Comparison of ENCODE assay signal across 15 cellular contexts in genomic region chr19:39264306-39265290, GRCh38. TPM values are rescaled to one million over a fixed set of nuclear protein-coding genes. Genes with fewer than 3 reads are reported as not detected.
DNase-seq lines count a peak whose midpoint lies in the region; ATAC-seq, FAIRE-seq and TF ChIP-seq lines count a peak whose summit lies in the region.
"Had no signal": no experiment of that assay in that cellular context is flagged by ENCODE, and none has a peak within 500 bp of the region (broad histone marks: within the 10 kb centered on the region; RNA-seq: fewer than 3 reads in every experiment).

No MANE protein-coding gene starts in this region.

- ATAC-seq in GM21717 (IDR thresholded peaks at IDR 0.05; ENCODE audit: unreplicated experiment) (no peak), GM18511 (IDR thresholded peaks at IDR 0.05; ENCODE audit: unreplicated experiment) (no peak)
- ATAC-seq: gastrocnemius medialis, GM12878 had no signal

- peak overlapping the region; percentile 85 for H4K8ac ChIP-seq in H1 (ENCODE audit: extremely low read depth, insufficient read depth, low read length)

- H2BK120ac ChIP-seq in H1 (replicated peaks; ENCODE audit: low read depth, low read length) = no peak overlapping the region

- no peak for TF ChIP-seq POLR2A in H1 (IDR thresholded peaks at IDR 0.05; ENCODE audit: control extremely low read depth in 1 of 2, low read depth in 2 of 2, low read length in 2 of 2)

- peak overlapping the region; percentile 92; the same call in 1 of the 2 replicates for H2BK12ac ChIP-seq in H1 (ENCODE audit: low read depth, low read length)

- TF ChIP-seq CTCF in H1 (IDR thresholded peaks at IDR 0.05; ENCODE audit: control extremely low read depth in 1 of 3, insufficient read depth in 1 of 3, low read depth in 1 of 3, low read length in 3 of 3) (peak in 1 of 3 experiments; percentile 6; a peak in 1 of 4 replicates), mesothelial cell of epicardium (IDR thresholded peaks at IDR 0.05; ENCODE audit: unreplicated experiment) (no peak)

- H3K9ac ChIP-seq in ES-I3 (ENCODE audit: low read depth, low read length) = peak overlapping the region; percentile 42; the same call in 1 of the 2 replicates
- H3K9ac ChIP-seq in H1 (replicated peaks in 1 of 4; ENCODE audit: extremely low read depth in 1 of 4, low read depth in 3 of 4, low read length in 3 of 4) = no peak overlapping the region

- H3K4me3 ChIP-seq in H1 (ENCODE audit: extremely low read depth in 1 of 4, insufficient read depth in 2 of 4, low read depth in 3 of 4, low read length in 4 of 4) = peak overlapping the region; percentile 5 to 51 (median 14); a peak in 4 of 8 replicates
- H3K4me3 ChIP-seq: coronary artery, gastrocnemius medialis, GM12878 had no signal

- peaks cover 49% of the 10 kb centered on the region for H3K27me3 Mint-ChIP-seq in mesothelial cell of epicardium (ENCODE audit: low read depth)

- no peak overlapping the region for H2BK20ac ChIP-seq in H1 (ENCODE audit: low read length)

- H4K91ac ChIP-seq in H1 (replicated peaks; ENCODE audit: insufficient read length, low read length) = no peak overlapping the region

- H3K23me2 ChIP-seq in H1 (ENCODE audit: low read depth, low read length) = peaks cover 11% of the 10 kb centered on the region; the same call in 1 of the 2 replicates

- peak overlapping the region; percentile 78; the same call in 1 of the 2 replicates for H3K18ac ChIP-seq in H1 (ENCODE audit: extremely low read depth, low read length)

- H3K79me1 ChIP-seq in H1 (ENCODE audit: low read depth, low read length) = no peaks in the 10 kb centered on the region

- H3K36me3 ChIP-seq in ES-I3 (ENCODE audit: insufficient read depth, low read length) (no peaks in the 10 kb centered on the region), H1 (ENCODE audit: control insufficient read depth in 2 of 4, insufficient read depth in 4 of 4, low read length in 3 of 4) (no peaks in the 10 kb centered on the region)
- H3K36me3 ChIP-seq: gastrocnemius medialis had no signal

- peak overlapping the region; percentile 75 to 80 for H3K4me2 ChIP-seq in H1 (ENCODE audit: insufficient read depth in 1 of 2, low read depth in 2 of 2, low read length in 2 of 2)

- H3K9me3 Mint-ChIP-seq in mesothelial cell of epicardium = no peaks in the 10 kb centered on the region
- H3K9me3 Mint-ChIP-seq: stimulated activated naive B cell treated with anti-CD40 and anti-IgM and Interleukin-4, amounts not matched to agents 10 μg/mL and 1 μg/mL and 100 μg/mL, for 72 hours had no signal

- H3K4me1 ChIP-seq in ES-I3 (ENCODE audit: insufficient read depth, low read length) = no peaks in the 10 kb centered on the region; the same call in 1 of the 2 replicates
- H3K4me1 ChIP-seq in H1 (replicated peaks in 1 of 4; ENCODE audit: control insufficient read depth in 3 of 4, insufficient read depth in 4 of 4, low read length in 3 of 4) = peaks cover 0 to 13% (median 7%) of the 10 kb centered on the region in 4 experiments; a peak in 4 of 7 replicates
- H3K4me1 ChIP-seq: gastrocnemius medialis had no signal

- H3K4ac ChIP-seq in H1 (replicated peaks; ENCODE audit: insufficient read length, low read depth, low read length) = peak overlapping the region; percentile 53

- no peak for TF ChIP-seq EP300 in H1 (IDR thresholded peaks at IDR 0.05; ENCODE audit: borderline replicate concordance in 1 of 2, low read depth in 2 of 2, low read length in 2 of 2)

- no peak overlapping the region for H3K14ac ChIP-seq in H1 (ENCODE audit: insufficient read length)

- CTCF ChIA-PET in H1 (lab: Charles Lee; ENCODE audit: partially characterized antibody) = interaction anchor here (1.0 kb wide), 2 partner anchors 32 to 155 kb away, joined by 3 read pairs; no protein-coding TSS in a partner anchor

- no peaks in the 10 kb centered on the region for H3K36me3 Mint-ChIP-seq in mesothelial cell of epicardium
- H3K36me3 Mint-ChIP-seq: stimulated activated naive B cell treated with anti-CD40 and anti-IgM and Interleukin-4, amounts not matched to agents 10 μg/mL and 1 μg/mL and 100 μg/mL, for 72 hours had no signal

- peak; percentile 56 for DNase-seq in 8988T
- peak in 1 of 2 experiments; percentile 77 for DNase-seq in H1 (ENCODE audit: low read depth in 1 of 2, low spot score in 2 of 2)
- DNase-seq in mesothelial cell of epicardium (ENCODE audit: low spot score in 2 of 2, unreplicated experiment in 2 of 2) = peak in 1 of 2 experiments; percentile 24
- DNase-seq in SIG-M5 (lab: John Stamatoyannopoulos, UW) = no peak
- no peak for DNase-seq in NCI-H2029 (lab: John Stamatoyannopoulos, UW)
- DNase-seq: activated effector memory CD4-positive, alpha-beta T cell treated with anti-CD3 and anti-CD28 coated beads, Interleukin-2, amount 50 U/mL, for 16 hours; gastrocnemius medialis; NCI-H2171; stimulated activated naive B cell treated with anti-CD40 and anti-IgM and Interleukin-4, amounts not matched to agents 10 μg/mL and 1 μg/mL and 100 μg/mL, for 72 hours had no signal

- H2AK5ac ChIP-seq in H1 (ENCODE audit: low read depth, low read length) = no peak overlapping the region

- TF ChIP-seq RAD21 in H1 (IDR thresholded peaks at IDR 0.05 in 1 of 2, conservative IDR thresholded peaks at IDR 0.05 in 1 of 2; ENCODE audit: low read depth in 2 of 2, low read length in 2 of 2) = no peak

- peak overlapping the region; percentile 76; the same call in 1 of the 2 replicates for H2AFZ ChIP-seq in H1 (ENCODE audit: low read length)

- peaks cover 0 to 4% of the 10 kb centered on the region in 2 experiments for H4K20me1 ChIP-seq in H1 (replicated peaks in 1 of 2; ENCODE audit: control insufficient read depth in 1 of 2, insufficient read depth in 2 of 2, low read length in 2 of 2)

- no peak overlapping the region for H3K56ac ChIP-seq in H1 (replicated peaks; ENCODE audit: insufficient read length, low read depth, low read length)

- FAIRE-seq in H1 (lab: Jason Lieb, UNC) = no peak
- FAIRE-seq: GM12878 had no signal

- 5% methylated on average over 82 of the region's 102 CpGs; no CpG with 5 or more reads in 1 of the 2 experiments for WGBS in H1 (ENCODE audit: extremely low coverage in 1 of 2, insufficient coverage in 1 of 2, insufficient read length in 1 of 2, insufficient replicate concordance in 2 of 2, low coverage in 1 of 2, low lambda C conversion rate in 2 of 2, missing lambda C conversion rate in 1 of 2), 2 experiments

- H3K9me3 ChIP-seq in ES-I3 (ENCODE audit: control insufficient read depth, insufficient read depth, low read length) (no peaks in the 10 kb centered on the region; the same call in 1 of the 2 replicates), H1 (ENCODE audit: insufficient read depth in 2 of 2, low read depth in 1 of 2, low read length in 1 of 2) (peaks cover 0 to 12% of the 10 kb centered on the region in 2 experiments; a peak in 2 of 4 replicates)
- H3K9me3 ChIP-seq: gastrocnemius medialis had no signal

- no peak overlapping the region for H3K27ac Mint-ChIP-seq in mesothelial cell of epicardium
- H3K27ac Mint-ChIP-seq: stimulated activated naive B cell treated with anti-CD40 and anti-IgM and Interleukin-4, amounts not matched to agents 10 μg/mL and 1 μg/mL and 100 μg/mL, for 72 hours had no signal

- H2BK15ac ChIP-seq in H1 (ENCODE audit: low read length) = peak overlapping the region; percentile 46; the same call in 1 of the 2 replicates

- peak overlapping the region; percentile 35; the same call in 1 of the 2 replicates for H2BK5ac ChIP-seq in H1 (ENCODE audit: low read depth, low read length)

- POLR2A ChIA-PET in H1 (lab: Charles Lee; ENCODE audit: partially characterized antibody) = interaction anchor here (0.8 to 1.0 kb wide), 2 partner anchors 126 to 143 kb away, joined by 3 read pairs; partner anchors contain the start of genes MED29 and PAF1

- no peaks in the 10 kb centered on the region for H3K79me2 ChIP-seq in H1 (ENCODE audit: control insufficient read depth in 1 of 2, insufficient read depth in 2 of 2, low read length in 2 of 2)

- no peak overlapping the region for H4K5ac ChIP-seq in H1 (ENCODE audit: insufficient read length, low read depth, low read length)

- peak overlapping the region; percentile 37 for H3K4me3 Mint-ChIP-seq in mesothelial cell of epicardium
- H3K4me3 Mint-ChIP-seq: stimulated activated naive B cell treated with anti-CD40 and anti-IgM and Interleukin-4, amounts not matched to agents 10 μg/mL and 1 μg/mL and 100 μg/mL, for 72 hours had no signal

- no peak overlapping the region for H3K23ac ChIP-seq in H1 (ENCODE audit: insufficient read length)

- H3K4me1 Mint-ChIP-seq in mesothelial cell of epicardium = peaks cover 32% of the 10 kb centered on the region

- peaks cover 38 to 60% (median 41%) of the 10 kb centered on the region in 4 experiments for H3K27me3 ChIP-seq in H1 (replicated peaks in 1 of 4; ENCODE audit: control insufficient read depth in 3 of 4, extremely low read depth in 1 of 4, insufficient read depth in 3 of 4, low read length in 3 of 4)

- no peak overlapping the region for H3K27ac ChIP-seq in H1 (ENCODE audit: low read depth, low read length)
- H3K27ac ChIP-seq: coronary artery, gastrocnemius medialis had no signal

RNA-seq across cellular contexts. Expression of gene IFNL2, which starts 3.6 kb away (rescaled TPM):
- not detected in 2 replicates for total RNA-seq in H1 (2021; fragmentation: NEBNext Ultra II Directional; extraction: Animal tissue kit (Norgen Biotek cat#: 25700))
- polyA plus RNA-seq in H1 (2011; rRNA removed) = not detected in 2 replicates
- polyA plus RNA-seq in H1 (2011; cell fraction: cytosol; rRNA removed) = not detected
- not detected for polyA plus RNA-seq in H1 (2011; cell fraction: nucleus; rRNA removed)
- not detected in 4 replicates for polyA plus RNA-seq in H1 (2012, experiment 1 of 2)
- not detected for polyA plus RNA-seq in H1 (2012, experiment 2 of 2)
- not detected for polyA plus RNA-seq in H1 (2013, experiment 1 of 2)
- not detected for polyA plus RNA-seq in H1 (2013, experiment 2 of 2)
- polyA minus RNA-seq in H1 (2011; rRNA and poly(A)+ RNA removed) = not detected in 2 replicates
- not detected for polyA minus RNA-seq in H1 (2011; cell fraction: cytosol; rRNA and poly(A)+ RNA removed)
- polyA minus RNA-seq in H1 (2011; cell fraction: nucleus; rRNA and poly(A)+ RNA removed) = not detected
- total RNA-seq in mesothelial cell of epicardium = not detected in 3 replicates
- total RNA-seq: gastrocnemius medialis, GM12878, mucosa of gallbladder had no signal

RNA-seq across cellular contexts. Expression of gene IFNL4, which starts 15.9 kb away (rescaled TPM):
- total RNA-seq in H1 (2021; fragmentation: NEBNext Ultra II Directional; extraction: Animal tissue kit (Norgen Biotek cat#: 25700)) = not detected in 2 replicates
- not detected in 2 replicates for polyA plus RNA-seq in H1 (2011; rRNA removed)
- 0.06 TPM for polyA plus RNA-seq in H1 (2011; cell fraction: cytosol; rRNA removed)
- polyA plus RNA-seq in H1 (2011; cell fraction: nucleus; rRNA removed) = 0.10 TPM
- not detected in 4 replicates for polyA plus RNA-seq in H1 (2012, experiment 1 of 2)
- polyA plus RNA-seq in H1 (2012, experiment 2 of 2) = not detected
- 0.04 TPM for polyA plus RNA-seq in H1 (2013, experiment 1 of 2)
- not detected for polyA plus RNA-seq in H1 (2013, experiment 2 of 2)
- polyA minus RNA-seq in H1 (2011; rRNA and poly(A)+ RNA removed) = not detected in 2 replicates
- polyA minus RNA-seq in H1 (2011; cell fraction: cytosol; rRNA and poly(A)+ RNA removed) = not detected
- not detected for polyA minus RNA-seq in H1 (2011; cell fraction: nucleus; rRNA and poly(A)+ RNA removed)
- 0.14 to 0.74 TPM (median 0.40 TPM) in 3 replicates for total RNA-seq in mesothelial cell of epicardium
- total RNA-seq: gastrocnemius medialis, GM12878, mucosa of gallbladder had no signal
- polyA plus RNA-seq: GM12878 had no signal

RNA-seq across cellular contexts. Expression of gene IFNL3, which starts 19.8 kb away (rescaled TPM):
- not detected in 2 replicates for total RNA-seq in H1 (2021; fragmentation: NEBNext Ultra II Directional; extraction: Animal tissue kit (Norgen Biotek cat#: 25700))
- 0.11 TPM in 1 of 2 replicates, not detected in the other for polyA plus RNA-seq in H1 (2011; rRNA removed)
- polyA plus RNA-seq in H1 (2011; cell fraction: cytosol; rRNA removed) = not detected
- polyA plus RNA-seq in H1 (2011; cell fraction: nucleus; rRNA removed) = not detected
- not detected in 4 replicates for polyA plus RNA-seq in H1 (2012, experiment 1 of 2)
- polyA plus RNA-seq in H1 (2012, experiment 2 of 2) = not detected
- not detected for polyA plus RNA-seq in H1 (2013, experiment 1 of 2)
- not detected for polyA plus RNA-seq in H1 (2013, experiment 2 of 2)
- polyA minus RNA-seq in H1 (2011; rRNA and poly(A)+ RNA removed) = not detected in 2 replicates
- polyA minus RNA-seq in H1 (2011; cell fraction: cytosol; rRNA and poly(A)+ RNA removed) = not detected
- not detected for polyA minus RNA-seq in H1 (2011; cell fraction: nucleus; rRNA and poly(A)+ RNA removed)
- not detected in 3 replicates for total RNA-seq in mesothelial cell of epicardium
- total RNA-seq: gastrocnemius medialis, GM12878, mucosa of gallbladder had no signal
- polyA plus RNA-seq: GM12878 had no signal

RNA-seq across cellular contexts. Expression of gene IFNL1, which starts 31.6 kb away (rescaled TPM):
- total RNA-seq in H1 (2021; fragmentation: NEBNext Ultra II Directional; extraction: Animal tissue kit (Norgen Biotek cat#: 25700)) = not detected in 2 replicates
- polyA plus RNA-seq in H1 (2011; rRNA removed) = not detected in 2 replicates
- polyA plus RNA-seq in H1 (2011; cell fraction: cytosol; rRNA removed) = not detected
- not detected for polyA plus RNA-seq in H1 (2011; cell fraction: nucleus; rRNA removed)
- not detected in 4 replicates for polyA plus RNA-seq in H1 (2012, experiment 1 of 2)
- polyA plus RNA-seq in H1 (2012, experiment 2 of 2) = not detected
- not detected for polyA plus RNA-seq in H1 (2013, experiment 1 of 2)
- polyA plus RNA-seq in H1 (2013, experiment 2 of 2) = not detected
- not detected in 2 replicates for polyA minus RNA-seq in H1 (2011; rRNA and poly(A)+ RNA removed)
- not detected for polyA minus RNA-seq in H1 (2011; cell fraction: cytosol; rRNA and poly(A)+ RNA removed)
- polyA minus RNA-seq in H1 (2011; cell fraction: nucleus; rRNA and poly(A)+ RNA removed) = not detected
- not detected in 3 replicates for total RNA-seq in mesothelial cell of epicardium
- total RNA-seq: gastrocnemius medialis, GM12878, mucosa of gallbladder had no signal
- polyA plus RNA-seq: GM12878 had no signal

RNA-seq across cellular contexts. Expression of gene LRFN1, which starts 56.1 kb away (rescaled TPM):
- total RNA-seq in H1 (2021; fragmentation: NEBNext Ultra II Directional; extraction: Animal tissue kit (Norgen Biotek cat#: 25700)) = 6.6 and 7.5 TPM in 2 replicates
- polyA plus RNA-seq in H1 (2011; rRNA removed) = 2.4 and 6.1 TPM in 2 replicates
- 2.3 TPM for polyA plus RNA-seq in H1 (2011; cell fraction: cytosol; rRNA removed)
- polyA plus RNA-seq in H1 (2011; cell fraction: nucleus; rRNA removed) = 3.7 TPM
- polyA plus RNA-seq in H1 (2012, experiment 1 of 2) = 1.9 to 4.8 TPM (median 3.9 TPM) in 4 replicates
- polyA plus RNA-seq in H1 (2012, experiment 2 of 2) = 3.1 TPM
- polyA plus RNA-seq in H1 (2013, experiment 1 of 2) = 8.1 TPM
- polyA plus RNA-seq in H1 (2013, experiment 2 of 2) = 8.5 TPM
- polyA minus RNA-seq in H1 (2011; rRNA and poly(A)+ RNA removed) = 0.68 and 1.4 TPM in 2 replicates
- polyA minus RNA-seq in H1 (2011; cell fraction: cytosol; rRNA and poly(A)+ RNA removed) = 3.8 TPM
- polyA minus RNA-seq in H1 (2011; cell fraction: nucleus; rRNA and poly(A)+ RNA removed) = 5.0 TPM
- 19.1 to 20.6 TPM (median 20.4 TPM) in 3 replicates for total RNA-seq in mesothelial cell of epicardium
